In the genomic region with DNA sequence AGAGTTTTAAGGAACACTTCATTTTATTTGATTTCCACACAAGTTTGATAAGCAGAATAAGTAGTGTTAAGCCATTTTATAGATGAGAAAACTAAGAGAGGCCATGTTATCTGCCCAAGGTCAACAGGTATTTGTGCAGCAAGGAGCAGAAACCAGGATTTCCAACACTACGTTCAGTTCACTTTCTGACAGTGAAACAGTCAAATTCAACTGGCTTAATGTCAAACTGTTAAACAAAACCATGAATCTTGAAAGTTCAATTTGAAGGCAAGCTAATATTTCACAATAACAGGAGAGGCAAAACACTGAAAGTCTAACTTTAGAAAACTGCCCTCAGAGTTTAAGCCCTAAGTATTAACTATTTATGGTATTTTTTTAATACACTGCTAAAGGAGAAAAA, we compare ENCODE assay signal across 24 cellular contexts.
"Had no signal": no experiment of that assay in that cellular context is flagged by ENCODE, and none has a peak within 500 bp of the region (broad histone marks: within the 10 kb centered on the region; RNA-seq: fewer than 3 reads in every experiment).

No MANE protein-coding gene starts in this region.

- H3K4me3 ChIP-seq: body of pancreas, coronary artery, heart left ventricle, skin epidermis, transverse colon, vagina had no signal

- H3K36me3 ChIP-seq: neutrophil, transverse colon had no signal

- H3K27me3 ChIP-seq: body of pancreas, heart left ventricle, neutrophil, transverse colon, vagina had no signal

- H3K9me3 ChIP-seq: body of pancreas, heart left ventricle, neutrophil, transverse colon, vagina had no signal

- H3K4me1 ChIP-seq: body of pancreas, vagina had no signal

- H3K4me3 Mint-ChIP-seq: activated B cell treated with CpG ODN at 0.5 μM for 24 hours; activated CD8-positive, alpha-beta T cell treated with anti-CD3 and anti-CD28 coated beads for 36 hours; activated naive CD8-positive, alpha-beta T cell; activated T-cell treated with anti-CD3 and anti-CD28 coated beads, Interleukin-2, amount 50 U/mL, for 4 hours; natural killer cell had no signal

- H3K27ac ChIP-seq: body of pancreas, coronary artery, heart left ventricle, neutrophil, skin epidermis, transverse colon, vagina had no signal

- H3K27ac Mint-ChIP-seq: activated B cell treated with CpG ODN at 0.5 μM for 24 hours; activated CD8-positive, alpha-beta T cell treated with anti-CD3 and anti-CD28 coated beads for 36 hours; activated naive CD8-positive, alpha-beta T cell had no signal

- ATAC-seq: activated CD8-positive, alpha-beta T cell treated with anti-CD3 and anti-CD28 coated beads for 36 hours; activated T-cell treated with anti-CD3 and anti-CD28 coated beads, Interleukin-2, amount 50 U/mL, for 4 hours; body of pancreas; esophagus mucosa; heart left ventricle; natural killer cell had no signal

- DNase-seq: activated B cell treated with CpG ODN at 0.5 μM for 24 hours; activated CD4-positive, alpha-beta T cell treated with anti-CD3 and anti-CD28 coated beads for 48 hours; activated CD8-positive, alpha-beta T cell treated with anti-CD3 and anti-CD28 coated beads for 36 hours; activated effector memory CD4-positive, alpha-beta T cell treated with Interleukin-2 at 50 U/mL for 16 hours; activated T-cell treated with anti-CD3 and anti-CD28 coated beads, Interleukin-2, amount 50 U/mL, for 4 hours; amygdala; body of pancreas; caudate nucleus; heart left ventricle; islet precursor cell; mammary epithelial cell; natural killer cell; retina; stimulated activated CD4-positive, alpha-beta T cell treated with anti-CD3 and anti-CD28 coated beads, Interleukin-15, amount 100 ng/mL, for 24 hours; stimulated activated CD4-positive, alpha-beta T cell treated with anti-CD3 and anti-CD28 coated beads, Interleukin-4, amount 100 ng/mL, for 1 hour; stimulated activated naive CD4-positive, alpha-beta T cell; T-helper 2 cell; transverse colon had no signal

- H3K27me3 Mint-ChIP-seq: activated B cell treated with CpG ODN at 0.5 μM for 24 hours; activated CD8-positive, alpha-beta T cell treated with anti-CD3 and anti-CD28 coated beads for 36 hours; activated naive CD8-positive, alpha-beta T cell had no signal

- H3K9me3 Mint-ChIP-seq: activated B cell treated with CpG ODN at 0.5 μM for 24 hours; activated CD8-positive, alpha-beta T cell treated with anti-CD3 and anti-CD28 coated beads for 36 hours; activated T-cell treated with anti-CD3 and anti-CD28 coated beads, Interleukin-2, amount 50 U/mL, for 4 hours; natural killer cell had no signal
